In the genomic region with DNA sequence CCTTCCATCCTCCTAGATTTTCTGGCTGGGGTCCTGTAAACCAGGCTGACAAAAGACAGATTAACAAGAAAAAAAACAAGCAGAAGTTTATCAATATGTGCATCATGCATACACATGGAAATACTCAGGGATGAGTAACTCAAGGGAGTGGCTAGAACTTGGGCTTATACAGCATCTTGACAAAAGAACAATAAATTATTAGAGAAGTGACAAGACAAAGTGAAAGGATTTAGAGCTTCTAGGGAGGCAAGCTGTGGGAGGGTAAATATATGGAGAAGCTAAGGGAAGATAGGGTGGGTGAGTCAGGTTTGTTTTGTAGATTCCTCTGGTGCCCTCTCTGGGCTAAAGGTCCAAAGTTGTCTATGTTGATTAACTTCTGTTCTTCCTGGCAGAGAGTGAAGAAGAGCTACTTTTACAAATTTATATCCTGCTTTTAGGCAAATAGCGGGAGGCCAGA, we compare ENCODE assay signal across 1 cellular context.
TF ChIP-seq lines count a peak whose summit lies in the region.

No MANE protein-coding gene starts in this region.

TF ChIP-seq in SK-N-SH, 30 proteins besides CTCF, POLR2A, EP300 and RAD21 (continued from another document):
- TF ChIP-seq SMC3 (IDR thresholded peaks at IDR 0.05; ENCODE audit: low read depth, low read length) (0 out of 2 replicates have a peak, but pooled peaks have one; percentile 6), IRF3 (IDR thresholded peaks at IDR 0.05; ENCODE audit: low read depth, low read length) (no peak), GABPA (IDR thresholded peaks at IDR 0.05; ENCODE audit: low read depth) (no peak), SIN3A (IDR thresholded peaks at IDR 0.05; ENCODE audit: borderline replicate concordance, low read depth, low read length) (no peak), FOXJ3 (CRISPR knock-in tag; IDR thresholded peaks at IDR 0.05) (no peak), MAX (IDR thresholded peaks at IDR 0.05; ENCODE audit: low read depth) (peak; percentile 37; the same call in 1 of the 2 replicates), NFIC (IDR thresholded peaks at IDR 0.05; ENCODE audit: borderline replicate concordance) (peak; percentile 72), ELF1 (IDR thresholded peaks at IDR 0.05) (no peak), GATA2 (CRISPR knock-in tag; IDR thresholded peaks at IDR 0.05) (no peak), NRF1 (IDR thresholded peaks at IDR 0.05; ENCODE audit: low read depth, low read length) (no peak), YY1 (IDR thresholded peaks at IDR 0.05; ENCODE audit: low read depth) (no peak), REST (IDR thresholded peaks at IDR 0.05; ENCODE audit: low read depth, low read length) (no peak; the same call in 1 of the 2 replicates), RXRA (IDR thresholded peaks at IDR 0.05; ENCODE audit: borderline replicate concordance, low read depth) (peak; percentile 75), TEAD4 (IDR thresholded peaks at IDR 0.05; ENCODE audit: borderline replicate concordance, insufficient read depth) (peak; percentile 85; the same call in 1 of the 2 replicates), RFX5 (IDR thresholded peaks at IDR 0.05; ENCODE audit: low read length) (no peak), CHD2 (IDR thresholded peaks at IDR 0.05; ENCODE audit: low read length, partially characterized antibody) (no peak)
